ENCODE assay signal across 16 cellular contexts in the genomic region with DNA sequence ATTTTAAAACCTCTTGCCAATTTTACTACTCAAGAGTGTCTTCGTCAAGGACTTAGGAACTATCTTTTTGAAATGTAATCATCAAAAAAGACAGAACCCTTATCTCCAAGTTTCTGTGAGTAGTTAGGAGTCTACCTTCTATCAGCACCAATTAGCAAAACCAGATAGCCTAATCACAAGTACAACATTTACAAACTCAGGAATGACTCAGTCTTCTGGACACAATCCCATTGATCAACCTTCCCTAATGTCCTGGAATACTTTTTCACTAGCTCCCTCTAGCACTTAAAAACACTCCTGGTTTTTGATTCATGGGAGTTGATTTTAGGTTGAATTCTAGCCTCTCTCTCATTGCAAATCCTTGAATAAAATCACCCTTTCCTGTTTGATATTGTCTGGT.
DNase-seq lines count a peak whose midpoint lies in the region; TF ChIP-seq lines count a peak whose summit lies in the region.
"Had no signal": no experiment of that assay in that cellular context is flagged by ENCODE, and none has a peak within 500 bp of the region (broad histone marks: within the 10 kb centered on the region; RNA-seq: fewer than 3 reads in every experiment).

No MANE protein-coding gene starts in this region.

- H3K27ac ChIP-seq in osteoblast (ENCODE audit: low read depth, low read length) = no peak overlapping the region
- H3K27ac ChIP-seq: KMS-11, PC-9, right lobe of liver, upper lobe of left lung had no signal

- no peaks in the 10 kb centered on the region for H3K9me3 ChIP-seq in osteoblast (ENCODE audit: low read depth, low read length)
- H3K9me3 ChIP-seq: right lobe of liver, upper lobe of left lung had no signal

- DNase-seq in GM03348 (ENCODE audit: low spot score) (peak; percentile 1), OCI-M1 (lab: John Stamatoyannopoulos, UW) (peak; percentile 1), dermis blood vessel endothelial cell (peak; percentile 31), osteoblast (ENCODE audit: insufficient read length, low spot score, missing footprints) (peak; percentile 8), SK-N-DZ (ENCODE audit: low spot score) (no peak), occipital lobe (lab: John Stamatoyannopoulos, UW) (no peak), GM19240 (ENCODE audit: insufficient read length, low spot score) (no peak), NCI-H2196 treated with DMSO at 0.1 percent for 48 hours (lab: John Stamatoyannopoulos, UW; ENCODE audit: unreplicated experiment) (no peak)
- DNase-seq: activated CD4-positive, CD25-positive, alpha-beta regulatory T cell; COR-L47; NCI-H1436 treated with DMSO at 0.1 percent for 48 hours; NCI-H510A treated with DMSO at 0.1 percent for 48 hours; PC-9; right lobe of liver; upper lobe of left lung had no signal

- H3K79me2 ChIP-seq in osteoblast (ENCODE audit: insufficient read depth, low read length) = no peaks in the 10 kb centered on the region

- H3K27me3 ChIP-seq in osteoblast (ENCODE audit: insufficient read depth, low read length) = no peaks in the 10 kb centered on the region
- H3K27me3 ChIP-seq: right lobe of liver, upper lobe of left lung had no signal

- no peak overlapping the region for H3K4me3 ChIP-seq in osteoblast (ENCODE audit: insufficient read depth, low read length)
- H3K4me3 ChIP-seq: PC-9, right lobe of liver, upper lobe of left lung had no signal

- no peak overlapping the region for H2AFZ ChIP-seq in osteoblast (ENCODE audit: low read length)
- H2AFZ ChIP-seq: PC-9 had no signal

- H4K20me1 ChIP-seq in osteoblast (ENCODE audit: insufficient read depth, low read length) = no peaks in the 10 kb centered on the region

- no peaks in the 10 kb centered on the region for H3K36me3 ChIP-seq in osteoblast (ENCODE audit: insufficient read depth, low read length)
- H3K36me3 ChIP-seq: right lobe of liver, upper lobe of left lung had no signal

- H3K4me2 ChIP-seq in osteoblast (ENCODE audit: insufficient read depth, low read length) = no peak overlapping the region
- H3K4me2 ChIP-seq: KMS-11, PC-9 had no signal

- H3K4me1 ChIP-seq in osteoblast (ENCODE audit: insufficient read depth, low read length) = no peaks in the 10 kb centered on the region
- H3K4me1 ChIP-seq: right lobe of liver, upper lobe of left lung had no signal

- TF ChIP-seq CTCF in osteoblast (IDR thresholded peaks at IDR 0.05; ENCODE audit: extremely low read depth, low read depth, low read length) = no peak

Comparison
In these comparisons a context has a peak if more than half of its experiments do, and no peak if none do; other contexts are left out.
1. DNase-seq: peak in GM03348 (single experiment), OCI-M1 (single experiment), dermis blood vessel endothelial cell (single experiment) and osteoblast (single experiment); none in SK-N-DZ (single experiment), occipital lobe (single experiment), GM19240 (single experiment) and NCI-H2196 treated with DMSO at 0.1 percent for 48 hours (single experiment).